In the genomic region with DNA sequence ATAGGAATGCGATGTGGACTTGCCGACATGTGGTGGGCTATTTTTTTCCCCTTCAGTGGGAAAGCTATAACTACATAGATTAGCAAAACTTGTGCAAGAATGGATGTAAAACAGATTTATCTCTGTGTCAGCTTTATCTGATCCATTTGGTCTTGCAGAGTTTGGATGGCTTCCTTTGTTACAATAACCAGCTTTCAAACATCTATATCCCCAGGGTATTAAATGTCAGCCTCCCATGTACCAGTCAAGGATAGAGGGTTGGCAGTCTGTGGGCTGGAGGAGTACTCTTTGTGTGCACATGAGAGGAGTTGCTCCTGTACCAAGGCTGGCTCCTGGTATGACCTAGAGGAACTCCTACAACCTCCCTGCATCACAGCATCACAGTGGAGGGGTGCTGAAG, we compare ENCODE assay signal across 24 cellular contexts.
"Had no signal": no experiment of that assay in that cellular context is flagged by ENCODE, and none has a peak within 500 bp of the region (broad histone marks: within the 10 kb centered on the region; RNA-seq: fewer than 3 reads in every experiment).

No MANE protein-coding gene starts in this region.

- ATAC-seq: activated CD8-positive, alpha-beta T cell treated with anti-CD3 and anti-CD28 coated beads, Interleukin-2, amount 10 ng/mL, durations not matched to agents 7 days and 5 days; body of pancreas; esophagus mucosa; gastroesophageal sphincter; heart left ventricle; left colon; lower lobe of right lung; stimulated activated naive B cell treated with anti-CD40 and anti-IgM and Interleukin-4, amounts not matched to agents 10 μg/mL and 1 μg/mL and 100 μg/mL, for 72 hours had no signal

- H3K9me3 Mint-ChIP-seq: activated CD4-positive, alpha-beta T cell treated with anti-CD3 and anti-CD28 coated beads, Interleukin-2, amount 10 ng/mL, durations not matched to agents 7 days and 5 days; activated naive CD4-positive, alpha-beta T cell treated with anti-CD3 and anti-CD28 coated beads, Interleukin-2, amount 50 U/mL, for 24 hours; activated T-helper 1 cell treated with anti-CD3 and anti-CD28 coated beads, Interleukin-12 subunit alpha, Interleukin-12 subunit beta, Interleukin-2, Interleukin-4 antibody, amounts not matched to agents 30 ng/mL and 10 ng/mL and 1 ng/mL, durations not matched to agents 14 hours and 24 hours and 36 hours; stimulated activated naive B cell treated with anti-CD40 and anti-IgM and Interleukin-4, amounts not matched to agents 10 μg/mL and 1 μg/mL and 100 μg/mL, for 72 hours; T-helper 2 cell treated with Interferon-gamma antibody and Interleukin-4, amounts not matched to agents 5 μg/mL and 100 μg/mL, for 36 hours had no signal

- H3K4me3 ChIP-seq: body of pancreas, gastroesophageal sphincter, heart left ventricle, lower lobe of right lung, testis, vagina had no signal

- H3K27ac ChIP-seq: body of pancreas, gastroesophageal sphincter, heart left ventricle, lower lobe of right lung, testis, vagina, WERI-Rb-1 had no signal

- H3K9me3 ChIP-seq: body of pancreas, gastroesophageal sphincter, heart left ventricle, lower lobe of right lung, testis, vagina had no signal

- H3K27me3 Mint-ChIP-seq: activated CD4-positive, alpha-beta T cell treated with anti-CD3 and anti-CD28 coated beads, Interleukin-2, amount 10 ng/mL, durations not matched to agents 7 days and 5 days; progenitor cell of endocrine pancreas; stimulated activated naive B cell treated with anti-CD40 and anti-IgM and Interleukin-4, amounts not matched to agents 10 μg/mL and 1 μg/mL and 100 μg/mL, for 72 hours had no signal

- H3K27ac Mint-ChIP-seq: activated CD4-positive, alpha-beta T cell treated with anti-CD3 and anti-CD28 coated beads, Interleukin-2, amount 10 ng/mL, durations not matched to agents 7 days and 5 days; activated CD8-positive, alpha-beta T cell treated with anti-CD3 and anti-CD28 coated beads, Interleukin-2, amount 10 ng/mL, durations not matched to agents 7 days and 5 days; activated naive CD4-positive, alpha-beta T cell treated with anti-CD3 and anti-CD28 coated beads, Interleukin-2, amount 50 U/mL, for 24 hours; activated T-helper 1 cell treated with anti-CD3 and anti-CD28 coated beads, Interleukin-12 subunit alpha, Interleukin-12 subunit beta, Interleukin-2, Interleukin-4 antibody, amounts not matched to agents 30 ng/mL and 10 ng/mL and 1 ng/mL, durations not matched to agents 14 hours and 24 hours and 36 hours; naive B cell; stimulated activated naive B cell treated with anti-CD40 and anti-IgM and Interleukin-4, amounts not matched to agents 10 μg/mL and 1 μg/mL and 100 μg/mL, for 72 hours; T-helper 2 cell treated with Interferon-gamma antibody and Interleukin-4, amounts not matched to agents 5 μg/mL and 100 μg/mL, for 36 hours had no signal

- H3K36me3 Mint-ChIP-seq: activated naive CD4-positive, alpha-beta T cell treated with anti-CD3 and anti-CD28 coated beads, Interleukin-2, amount 50 U/mL, for 24 hours; naive B cell; stimulated activated naive B cell treated with anti-CD40 and anti-IgM and Interleukin-4, amounts not matched to agents 10 μg/mL and 1 μg/mL and 100 μg/mL, for 72 hours had no signal

- H3K4me1 Mint-ChIP-seq: activated CD4-positive, alpha-beta T cell treated with anti-CD3 and anti-CD28 coated beads, Interleukin-2, amount 10 ng/mL, durations not matched to agents 7 days and 5 days; activated naive CD4-positive, alpha-beta T cell treated with anti-CD3 and anti-CD28 coated beads, Interleukin-2, amount 50 U/mL, for 24 hours; naive B cell had no signal

- H3K27me3 ChIP-seq: body of pancreas, gastroesophageal sphincter, heart left ventricle, testis, vagina had no signal

- H3K36me3 ChIP-seq: gastroesophageal sphincter, heart left ventricle, lower lobe of right lung, vagina, WERI-Rb-1 had no signal

- H3K4me1 ChIP-seq: body of pancreas, gastroesophageal sphincter, lower lobe of right lung, testis, vagina had no signal

- H3K4me3 Mint-ChIP-seq: activated CD4-positive, alpha-beta T cell treated with anti-CD3 and anti-CD28 coated beads, Interleukin-2, amount 10 ng/mL, durations not matched to agents 7 days and 5 days; activated CD8-positive, alpha-beta T cell treated with anti-CD3 and anti-CD28 coated beads, Interleukin-2, amount 10 ng/mL, durations not matched to agents 7 days and 5 days; activated naive CD4-positive, alpha-beta T cell treated with anti-CD3 and anti-CD28 coated beads, Interleukin-2, amount 50 U/mL, for 24 hours; activated T-helper 1 cell treated with anti-CD3 and anti-CD28 coated beads, Interleukin-12 subunit alpha, Interleukin-12 subunit beta, Interleukin-2, Interleukin-4 antibody, amounts not matched to agents 30 ng/mL and 10 ng/mL and 1 ng/mL, durations not matched to agents 14 hours and 24 hours and 36 hours; naive B cell; stimulated activated naive B cell treated with anti-CD40 and anti-IgM and Interleukin-4, amounts not matched to agents 10 μg/mL and 1 μg/mL and 100 μg/mL, for 72 hours; T-helper 2 cell treated with Interferon-gamma antibody and Interleukin-4, amounts not matched to agents 5 μg/mL and 100 μg/mL, for 36 hours had no signal

- DNase-seq: activated CD4-positive, alpha-beta T cell treated with anti-CD3 and anti-CD28 coated beads, Interleukin-2, amount 10 ng/mL, durations not matched to agents 7 days and 5 days; activated CD4-positive, CD25-positive, alpha-beta regulatory T cell treated with anti-CD3 and anti-CD28 coated beads, Interleukin-2, amount 50 U/mL, for 72 hours; activated CD8-positive, alpha-beta T cell treated with anti-CD3 and anti-CD28 coated beads, Interleukin-2, amount 10 ng/mL, durations not matched to agents 7 days and 5 days; activated gamma-delta T cell treated with Interleukin-2 at 50 U/mL for 16 hours; body of pancreas; effector CD4-positive, alpha-beta T cell; heart left ventricle; islet precursor cell; left colon; lower lobe of right lung; naive B cell; stimulated activated CD4-positive, alpha-beta T cell treated with anti-CD3 and anti-CD28 coated beads, Interleukin-2, amount 100 ng/mL, for 48 hours; stimulated activated CD8-positive, alpha-beta memory T cell treated with anti-CD3 and anti-CD28 coated beads, Interleukin-4, amount 100 ng/mL, for 48 hours; stimulated activated naive B cell treated with anti-CD40 and anti-IgM and Interleukin-4, amounts not matched to agents 10 μg/mL and 1 μg/mL and 100 μg/mL, for 72 hours; testis; trophoblast cell; WERI-Rb-1 had no signal
